Comparison of ENCODE assay signal across 8 cellular contexts in genomic region chr6:71125216-71125615, GRCh38.
"Had no signal": no experiment of that assay in that cellular context is flagged by ENCODE, and none has a peak within 500 bp of the region (broad histone marks: within the 10 kb centered on the region; RNA-seq: fewer than 3 reads in every experiment).

No MANE protein-coding gene starts in this region.

- H3K4me3 Mint-ChIP-seq: HFFc6, IgD-negative memory B cell had no signal

- H3K4me3 ChIP-seq: GM23248, HAP-1 had no signal

- H3K4me1 ChIP-seq: HAP-1 had no signal

- H3K27me3 Mint-ChIP-seq: IgD-negative memory B cell had no signal

- H3K36me3 Mint-ChIP-seq: IgD-negative memory B cell had no signal

- DNase-seq: GM23248, HFFc6, KBM-7 had no signal

- H3K27ac Mint-ChIP-seq: HFFc6, IgD-negative memory B cell had no signal

- H2AFZ ChIP-seq: GM23248 had no signal

- H3K27ac ChIP-seq: GM23248, HL-60 had no signal

- H3K4me1 Mint-ChIP-seq: IgD-negative memory B cell had no signal

- ATAC-seq: HCT116, HepG2 had no signal

- H3K9ac ChIP-seq: GM23248 had no signal

- H3K9me3 ChIP-seq: HAP-1 had no signal

- H3K36me3 ChIP-seq: HAP-1 had no signal
